In genomic region chr19:35040826-35041547, GRCh38 we compare ENCODE assay signal across 1 cellular context.
TF ChIP-seq lines count a peak whose summit lies in the region.

No MANE protein-coding gene starts in this region.

TF ChIP-seq in K562, 482 proteins besides CTCF, POLR2A, EP300 and RAD21 (continued from another document and continues in another):
- peak; percentile 36; the same call in 1 of the 2 replicates for TF ChIP-seq ZNF75A (CRISPR knock-in tag; IDR thresholded peaks at IDR 0.05)
- no peak for TF ChIP-seq ZNF165 (CRISPR knock-in tag; IDR thresholded peaks at IDR 0.05; ENCODE audit: borderline replicate concordance)
- TF ChIP-seq NFATC3 (IDR thresholded peaks at IDR 0.05): no peak
- peak; percentile 60 for TF ChIP-seq GATA2 (CRISPR knock-in tag; IDR thresholded peaks at IDR 0.05)
- TF ChIP-seq STAT6 (CRISPR knock-in tag; IDR thresholded peaks at IDR 0.05): no peak
- no peak for TF ChIP-seq KDM2B (CRISPR knock-in tag; IDR thresholded peaks at IDR 0.05)
- TF ChIP-seq SNRNP70 (optimal IDR thresholded peaks at IDR 0.05; ENCODE audit: low read depth, low read length): no peak
- no peak for TF ChIP-seq CTCFL (IDR thresholded peaks at IDR 0.05; ENCODE audit: borderline replicate concordance, insufficient read depth, low read depth, low read length, poor library complexity, severe bottlenecking)
- TF ChIP-seq MCM2 (IDR thresholded peaks at IDR 0.05; ENCODE audit: low read depth): no peak
- TF ChIP-seq HMG20B (CRISPR knock-in tag; IDR thresholded peaks at IDR 0.05): no peak
- TF ChIP-seq ATF7 (IDR thresholded peaks at IDR 0.05): peak; percentile 85
- no peak for TF ChIP-seq HOMEZ (CRISPR knock-in tag; IDR thresholded peaks at IDR 0.05)
- no peak for TF ChIP-seq C11orf30 (IDR thresholded peaks at IDR 0.05; ENCODE audit: low read depth)
- TF ChIP-seq SNAPC5 (CRISPR knock-in tag; IDR thresholded peaks at IDR 0.05): no peak
- TF ChIP-seq SETDB1 (IDR thresholded peaks at IDR 0.05; ENCODE audit: low read length): no peak
- no peak for TF ChIP-seq SPI1 (IDR thresholded peaks at IDR 0.05; ENCODE audit: borderline replicate concordance, low read depth, low read length)
- no peak for TF ChIP-seq SIN3B (IDR thresholded peaks at IDR 0.05; ENCODE audit: low read depth)
- peak; percentile 84 for TF ChIP-seq ZNF583 (CRISPR knock-in tag; IDR thresholded peaks at IDR 0.05)
- TF ChIP-seq CBX3 (IDR thresholded peaks at IDR 0.05; ENCODE audit: borderline replicate concordance in 1 of 2, low read length in 2 of 2): peak in 1 of 2 experiments; percentile 49; a peak in 1 of 3 replicates
- no peak for TF ChIP-seq ERF (CRISPR knock-in tag; IDR thresholded peaks at IDR 0.05)
- no peak for TF ChIP-seq RUNX1 (IDR thresholded peaks at IDR 0.05; ENCODE audit: low read depth)
- TF ChIP-seq MITF (IDR thresholded peaks at IDR 0.05): peak; percentile 91
- no peak for TF ChIP-seq SIRT6 (IDR thresholded peaks at IDR 0.05; ENCODE audit: low read depth, low read length)
- TF ChIP-seq IRF2 (CRISPR knock-in tag; IDR thresholded peaks at IDR 0.05): no peak
- TF ChIP-seq MYBL2 (IDR thresholded peaks at IDR 0.05; ENCODE audit: low read depth): no peak
- TF ChIP-seq MYBL2 (CRISPR knock-in tag; IDR thresholded peaks at IDR 0.05; ENCODE audit: borderline replicate concordance): no peak
- TF ChIP-seq ATF3 (IDR thresholded peaks at IDR 0.05): peak; percentile 41; the same call in 1 of the 2 replicates
- no peak for TF ChIP-seq ATF3 (CRISPR knock-in tag; conservative IDR thresholded peaks at IDR 0.05)
- no peak for TF ChIP-seq TRIM28 (IDR thresholded peaks at IDR 0.05)
- peak in 1 of 2 experiments; percentile 81; a peak in 2 of 4 replicates for TF ChIP-seq MNT (conservative IDR thresholded peaks at IDR 0.05)
- no peak for TF ChIP-seq ZNF431 (CRISPR knock-in tag; IDR thresholded peaks at IDR 0.05)
- TF ChIP-seq ZNF197 (CRISPR knock-in tag; IDR thresholded peaks at IDR 0.05; ENCODE audit: low read depth): peak; percentile 68; the same call in 1 of the 2 replicates
- no peak for TF ChIP-seq MTF1 (CRISPR knock-in tag; IDR thresholded peaks at IDR 0.05; ENCODE audit: borderline replicate concordance)
- TF ChIP-seq BHLHE40 (IDR thresholded peaks at IDR 0.05; ENCODE audit: low read length): peak; percentile 74
- peak; percentile 91 for TF ChIP-seq MTA3 (IDR thresholded peaks at IDR 0.05; ENCODE audit: borderline replicate concordance)
- TF ChIP-seq NR1H2 (CRISPR knock-in tag; IDR thresholded peaks at IDR 0.05): no peak
- no peak for TF ChIP-seq ZSCAN29 (IDR thresholded peaks at IDR 0.05)
- 0 out of 2 replicates have a peak, but pooled peaks have one; percentile 54 for TF ChIP-seq BCOR (IDR thresholded peaks at IDR 0.05)
- no peak for TF ChIP-seq POLR2H (tag; IDR thresholded peaks at IDR 0.05; ENCODE audit: low read depth)
- no peak for TF ChIP-seq MIER1 (IDR thresholded peaks at IDR 0.05; ENCODE audit: low read depth)
- TF ChIP-seq ZBTB2 (IDR thresholded peaks at IDR 0.05): peak; percentile 80
- no peak for TF ChIP-seq ESRRB (CRISPR knock-in tag; IDR thresholded peaks at IDR 0.05; ENCODE audit: borderline replicate concordance)
- TF ChIP-seq NFRKB (IDR thresholded peaks at IDR 0.05; ENCODE audit: low read depth): no peak; the same call in 1 of the 2 replicates
- no peak for TF ChIP-seq PBX2 (CRISPR knock-in tag; IDR thresholded peaks at IDR 0.05; ENCODE audit: low read depth)
- no peak for TF ChIP-seq PBX2 (tag; conservative IDR thresholded peaks at IDR 0.05; ENCODE audit: low read depth)
- no peak for TF ChIP-seq STAT5A (IDR thresholded peaks at IDR 0.05; ENCODE audit: borderline replicate concordance, low read length)
- TF ChIP-seq GTF2B (IDR thresholded peaks at IDR 0.05; ENCODE audit: extremely low read depth, insufficient read length): no peak
- TF ChIP-seq BRD9 (IDR thresholded peaks at IDR 0.05; ENCODE audit: low read depth, partially characterized antibody): peak; percentile 29
- peak in 1 of 2 experiments; percentile 77; a peak in 2 of 4 replicates for TF ChIP-seq SRF (CRISPR knock-in tag; IDR thresholded peaks at IDR 0.05)
- peak; percentile 51; the same call in 1 of the 2 replicates for TF ChIP-seq KLF1 (tag; IDR thresholded peaks at IDR 0.05)
- no peak for TF ChIP-seq GTF2F1 (IDR thresholded peaks at IDR 0.05; ENCODE audit: low read depth, low read length)
